ENCODE assay signal across 8 cellular contexts in genomic region chr7:128608678-128609421, GRCh38.
DNase-seq lines count a peak whose midpoint lies in the region; ATAC-seq, FAIRE-seq and TF ChIP-seq lines count a peak whose summit lies in the region.
"Not testable (repeated sequence)": the region's sequence is repeated elsewhere in the genome, so short reads cannot be mapped to it uniquely, and the experiment has no call there.

No MANE protein-coding gene starts in this region.

- peak overlapping the region; percentile 4 to 90 (median 80) for H3K4me3 Mint-ChIP-seq in CD8-positive, alpha-beta memory T cell

- not testable (repeated sequence) for H3K36me3 ChIP-seq in CD8-positive, alpha-beta memory T cell (ENCODE audit: insufficient read depth, low read length); kidney (ENCODE audit: control insufficient read depth in 1 of 2, insufficient read depth in 2 of 2, low read length in 2 of 2)

- not testable (repeated sequence) for H3K27me3 ChIP-seq in CD8-positive, alpha-beta memory T cell (ENCODE audit: insufficient read depth, low read length, poor library complexity, severe bottlenecking)

- not testable (repeated sequence) for H3K4me1 ChIP-seq in CD8-positive, alpha-beta memory T cell (ENCODE audit: insufficient read depth, low read length); kidney (ENCODE audit: control insufficient read depth in 1 of 2, insufficient read depth in 1 of 2, low read depth in 1 of 2, low read length in 2 of 2)

- peaks cover 0 to 35% (median 4%) of the 10 kb centered on the region in 3 donors for H3K36me3 Mint-ChIP-seq in CD8-positive, alpha-beta memory T cell

- H3K9ac ChIP-seq in kidney (ENCODE audit: low read length in 2 of 2): not testable (repeated sequence)

- intact Hi-C loops in kidney (cut with DNase I): not testable (repeated sequence)

- POLR2A ChIA-PET in CD8-positive, alpha-beta memory T cell (lab: Charles Lee): not testable (repeated sequence)

- peaks cover 7 to 15% (median 10%) of the 10 kb centered on the region in 3 donors for H3K4me1 Mint-ChIP-seq in CD8-positive, alpha-beta memory T cell

- CTCF ChIA-PET in CD8-positive, alpha-beta memory T cell (lab: Charles Lee): interaction anchor here (0.9 to 1.0 kb wide), 2 partner anchors 12 to 274 kb away, joined by 3 to 5 read pairs; no protein-coding TSS in a partner anchor

- not testable (repeated sequence) for H3K27me3 Mint-ChIP-seq in CD8-positive, alpha-beta memory T cell

- H3K9me3 Mint-ChIP-seq in CD8-positive, alpha-beta memory T cell: not testable (repeated sequence)

- ATAC-seq in GM19438 (IDR thresholded peaks at IDR 0.05; ENCODE audit: low read depth, unreplicated experiment) (peak; percentile 81), HG03432 (IDR thresholded peaks at IDR 0.05; ENCODE audit: unreplicated experiment) (peak; percentile 82)

- peak in 4 of 5 donors; percentile 9 to 60 (median 53) for DNase-seq in CD8-positive, alpha-beta memory T cell
- DNase-seq in NCI-H345 (lab: John Stamatoyannopoulos, UW) (peak; percentile 30), cerebellar cortex (ENCODE audit: low spot score) (peak; percentile 64)
- not testable (repeated sequence) for DNase-seq in kidney
- DNase-seq in stimulated activated CD4-positive, alpha-beta T cell treated with anti-CD3 and anti-CD28 coated beads, Interleukin-15, amount 100 ng/mL, for 24 hours: peak; percentile 31

- H3K9me3 ChIP-seq in CD8-positive, alpha-beta memory T cell (ENCODE audit: low read length); kidney (ENCODE audit: control insufficient read depth in 1 of 2, low read length in 2 of 2): not testable (repeated sequence)

- peak overlapping the region; percentile 37 for H3K4me3 ChIP-seq in CD8-positive, alpha-beta memory T cell (ENCODE audit: low read length)
- H3K4me3 ChIP-seq in WI38 (ENCODE audit: low read depth, low read length) (peak overlapping the region; percentile 44), kidney (ENCODE audit: low read length in 2 of 2) (peak overlapping the region; percentile 9 to 49)

- peak; percentile 95 for FAIRE-seq in kidney (lab: Jason Lieb, UNC)

- peak overlapping the region; percentile 67 to 98 (median 94) for H3K27ac Mint-ChIP-seq in CD8-positive, alpha-beta memory T cell

- H3K27ac ChIP-seq in CD8-positive, alpha-beta memory T cell (ENCODE audit: low read depth, low read length); kidney (ENCODE audit: low read depth in 2 of 2, low read length in 2 of 2): not testable (repeated sequence)

- TF ChIP-seq CTCF in WI38 (IDR thresholded peaks at IDR 0.05; ENCODE audit: low read depth, low read length): peak; percentile 28; the same call in 1 of the 2 replicates
- TF ChIP-seq CTCF in kidney (IDR thresholded peaks at IDR 0.05; ENCODE audit: borderline replicate concordance, extremely low read depth, insufficient read depth): peak; percentile 24
